In the genomic region with DNA sequence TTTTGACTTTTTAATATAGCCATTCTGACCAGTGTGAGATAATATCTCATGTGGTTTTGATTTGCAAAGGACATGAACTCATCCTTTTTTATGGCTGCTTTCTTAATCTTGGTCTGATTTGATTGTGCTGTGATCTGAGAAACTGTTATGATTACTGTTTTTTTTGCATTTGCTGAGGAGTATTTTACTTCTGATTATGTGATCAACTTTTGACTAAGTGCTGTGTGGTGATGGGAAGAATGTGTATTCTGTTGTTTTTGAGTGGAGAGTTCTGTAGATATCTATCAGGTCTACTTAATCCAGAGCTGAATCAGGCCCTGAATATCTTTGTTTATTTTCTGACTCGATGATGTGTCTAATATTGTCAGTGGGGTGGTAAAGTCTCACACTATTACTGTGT, we compare ENCODE assay signal across 19 cellular contexts. TPM values are rescaled to one million over a fixed set of nuclear protein-coding genes. Genes with fewer than 3 reads are reported as not detected.
DNase-seq lines count a peak whose midpoint lies in the region; ATAC-seq lines count a peak whose summit lies in the region.
"Had no signal": no experiment of that assay in that cellular context is flagged by ENCODE, and none has a peak within 500 bp of the region (broad histone marks: within the 10 kb centered on the region; RNA-seq: fewer than 3 reads in every experiment).

No MANE protein-coding gene starts in this region.

- CTCF ChIA-PET in T-cell (lab: Charles Lee), result no interaction called here

- peak; percentile 45 to 62 for ATAC-seq in activated T-cell treated with anti-CD3 and anti-CD28 coated beads, Interleukin-2, amount 50 U/mL, for 72 hours (replicated peaks in 1 of 2)
- ATAC-seq in T-cell (replicated peaks in 1 of 4), result no peak
- peak; percentile 47 for ATAC-seq in central memory CD8-positive, alpha-beta T cell (replicated peaks; ENCODE audit: extremely low read depth, poor library complexity, severe bottlenecking)
- ATAC-seq in stimulated activated effector memory CD8-positive, alpha-beta T cell treated with anti-CD3 and anti-CD28 coated beads, Interleukin-12 subunit alpha, Interleukin-12 subunit beta, amount 100 ng/mL, for 72 hours, result peak; percentile 80
- no peak for ATAC-seq in HG02970 (IDR thresholded peaks at IDR 0.05; ENCODE audit: low FRiP score, unreplicated experiment)
- ATAC-seq: mucosa of descending colon; pancreas; stimulated activated naive B cell treated with anti-CD40 and anti-IgM and Interleukin-4, amounts not matched to agents 10 μg/mL and 1 μg/mL and 100 μg/mL, for 72 hours had no signal

- H3K36me3 Mint-ChIP-seq in activated T-cell treated with anti-CD3 and anti-CD28 coated beads, Interleukin-2, amount 50 U/mL, for 72 hours (ENCODE audit: insufficient read depth in 2 of 2), result peaks cover 37 to 47% of the 10 kb centered on the region in 2 donors
- peaks cover 60% of the 10 kb centered on the region for H3K36me3 Mint-ChIP-seq in T-cell
- peaks cover 18% of the 10 kb centered on the region for H3K36me3 Mint-ChIP-seq in central memory CD8-positive, alpha-beta T cell (ENCODE audit: insufficient read depth)
- H3K36me3 Mint-ChIP-seq in stimulated activated effector memory CD8-positive, alpha-beta T cell treated with anti-CD3 and anti-CD28 coated beads, Interleukin-12 subunit alpha, Interleukin-12 subunit beta, amount 100 ng/mL, for 72 hours, result peaks cover 37% of the 10 kb centered on the region

- peaks cover 62% of the 10 kb centered on the region for H3K4me1 Mint-ChIP-seq in activated T-cell treated with anti-CD3 and anti-CD28 coated beads, Interleukin-2, amount 50 U/mL, for 72 hours (ENCODE audit: low read depth)
- peaks cover 55 to 68% (median 56%) of the 10 kb centered on the region in 3 donors for H3K4me1 Mint-ChIP-seq in T-cell
- H3K4me1 Mint-ChIP-seq in central memory CD8-positive, alpha-beta T cell, result peaks cover 63% of the 10 kb centered on the region
- peaks cover 64% of the 10 kb centered on the region for H3K4me1 Mint-ChIP-seq in stimulated activated effector memory CD8-positive, alpha-beta T cell treated with anti-CD3 and anti-CD28 coated beads, Interleukin-12 subunit alpha, Interleukin-12 subunit beta, amount 100 ng/mL, for 72 hours

- peak overlapping the region in 1 of 2 donors; percentile 7 for H3K4me3 Mint-ChIP-seq in activated T-cell treated with anti-CD3 and anti-CD28 coated beads, Interleukin-2, amount 50 U/mL, for 72 hours
- peak overlapping the region in 2 of 3 donors; percentile 3 to 22 for H3K4me3 Mint-ChIP-seq in T-cell
- peak overlapping the region; percentile 69 for H3K4me3 Mint-ChIP-seq in central memory CD8-positive, alpha-beta T cell
- peak overlapping the region; percentile 10 for H3K4me3 Mint-ChIP-seq in stimulated activated effector memory CD8-positive, alpha-beta T cell treated with anti-CD3 and anti-CD28 coated beads, Interleukin-12 subunit alpha, Interleukin-12 subunit beta, amount 100 ng/mL, for 72 hours
- H3K4me3 Mint-ChIP-seq: stimulated activated naive B cell treated with anti-CD40 and anti-IgM and Interleukin-4, amounts not matched to agents 10 μg/mL and 1 μg/mL and 100 μg/mL, for 72 hours had no signal

- H3K9me3 Mint-ChIP-seq in activated T-cell treated with anti-CD3 and anti-CD28 coated beads, Interleukin-2, amount 50 U/mL, for 72 hours, result peaks cover 15 to 23% of the 10 kb centered on the region in 2 donors
- H3K9me3 Mint-ChIP-seq in T-cell, result peaks cover 19 to 39% (median 29%) of the 10 kb centered on the region in 3 donors
- H3K9me3 Mint-ChIP-seq in central memory CD8-positive, alpha-beta T cell, result peaks cover 13% of the 10 kb centered on the region
- H3K9me3 Mint-ChIP-seq in stimulated activated effector memory CD8-positive, alpha-beta T cell treated with anti-CD3 and anti-CD28 coated beads, Interleukin-12 subunit alpha, Interleukin-12 subunit beta, amount 100 ng/mL, for 72 hours, result peaks cover 18% of the 10 kb centered on the region

- POLR2A ChIA-PET in T-cell (lab: Charles Lee), result no interaction called here

- peak overlapping the region; percentile 1 for H3K27ac Mint-ChIP-seq in activated T-cell treated with anti-CD3 and anti-CD28 coated beads, Interleukin-2, amount 50 U/mL, for 72 hours
- peak overlapping the region; percentile 76 to 78 for H3K27ac Mint-ChIP-seq in T-cell
- H3K27ac Mint-ChIP-seq in central memory CD8-positive, alpha-beta T cell (ENCODE audit: low read depth), result peak overlapping the region; percentile 86
- peak overlapping the region; percentile 18 for H3K27ac Mint-ChIP-seq in stimulated activated effector memory CD8-positive, alpha-beta T cell treated with anti-CD3 and anti-CD28 coated beads, Interleukin-12 subunit alpha, Interleukin-12 subunit beta, amount 100 ng/mL, for 72 hours
- H3K27ac Mint-ChIP-seq: stimulated activated naive B cell treated with anti-CD40 and anti-IgM and Interleukin-4, amounts not matched to agents 10 μg/mL and 1 μg/mL and 100 μg/mL, for 72 hours had no signal

- no peak for DNase-seq in activated T-cell treated with anti-CD3 and anti-CD28 coated beads, Interleukin-2, amount 50 U/mL, for 72 hours
- no peak for DNase-seq in activated T-cell treated with anti-CD3 and anti-CD28 coated beads, Interleukin-2, amount 50 U/mL, for 48 hours
- no peak for DNase-seq in T-cell
- no peak for DNase-seq in central memory CD8-positive, alpha-beta T cell (ENCODE audit: low spot score in 2 of 2)
- DNase-seq in stimulated activated effector memory CD8-positive, alpha-beta T cell treated with anti-CD3 and anti-CD28 coated beads, Interleukin-12 subunit alpha, Interleukin-12 subunit beta, amount 100 ng/mL, for 72 hours (ENCODE audit: low spot score in 2 of 2), result no peak
- no peak for DNase-seq in SK-N-DZ (ENCODE audit: low spot score)
- DNase-seq in DMS153 (lab: John Stamatoyannopoulos, UW), result no peak
- DNase-seq: activated CD8-positive, alpha-beta memory T cell treated with anti-CD3 and anti-CD28 coated beads, Interleukin-2, amount 50 U/mL, for 4 hours; aorta; dorsolateral prefrontal cortex; KG1; mucosa of descending colon; NCI-H1092 treated with DMSO at 0.1 percent for 48 hours; NCI-H69; pancreas; PC-9; SK-N-SH; stimulated activated naive B cell treated with anti-CD40 and anti-IgM and Interleukin-4, amounts not matched to agents 10 μg/mL and 1 μg/mL and 100 μg/mL, for 72 hours had no signal

- H3K27me3 Mint-ChIP-seq in activated T-cell treated with anti-CD3 and anti-CD28 coated beads, Interleukin-2, amount 50 U/mL, for 72 hours (ENCODE audit: low read depth), result no peaks in the 10 kb centered on the region
- H3K27me3 Mint-ChIP-seq in T-cell, result no peaks in the 10 kb centered on the region
- H3K27me3 Mint-ChIP-seq in central memory CD8-positive, alpha-beta T cell, result no peaks in the 10 kb centered on the region
- H3K27me3 Mint-ChIP-seq: stimulated activated naive B cell treated with anti-CD40 and anti-IgM and Interleukin-4, amounts not matched to agents 10 μg/mL and 1 μg/mL and 100 μg/mL, for 72 hours had no signal

RNA-seq across cellular contexts. Expression of a gene that starts 16.8 kb away (rescaled TPM):
- 10 to 100 TPM; 59.9 to 63.0 TPM for total RNA-seq in activated T-cell treated with anti-CD3 and anti-CD28 coated beads, Interleukin-2, amount 50 U/mL, for 72 hours
- 100 to 1,000 TPM in 1 of 5 donors, 10 to 100 TPM in 4; 80.8 to 104 (median 82.0) TPM for total RNA-seq in T-cell
- polyA plus RNA-seq in SK-N-DZ (2014; cell fraction: cytosol; rRNA removed), result not detected in 2 replicates
- not detected in 2 replicates for polyA plus RNA-seq in SK-N-DZ (2014; cell fraction: nucleus; rRNA removed)

Comparison
In these comparisons a context has a peak if more than half of its experiments do, and no peak if none do; other contexts are left out.
1. ATAC-seq: peak in activated T-cell treated with anti-CD3 and anti-CD28 coated beads, Interleukin-2, amount 50 U/mL, for 72 hours (2 of 2), central memory CD8-positive, alpha-beta T cell (single experiment) and stimulated activated effector memory CD8-positive, alpha-beta T cell treated with anti-CD3 and anti-CD28 coated beads, Interleukin-12 subunit alpha, Interleukin-12 subunit beta, amount 100 ng/mL, for 72 hours (single experiment); none in T-cell (0 of 4) and HG02970 (single experiment).
2. H3K27ac Mint-ChIP-seq: peak in every context shown above with its lines; median percentile 86 in central memory CD8-positive, alpha-beta T cell; 77 in T-cell; 18 in stimulated activated effector memory CD8-positive, alpha-beta T cell treated with anti-CD3 and anti-CD28 coated beads, Interleukin-12 subunit alpha, Interleukin-12 subunit beta, amount 100 ng/mL, for 72 hours; 1 in activated T-cell treated with anti-CD3 and anti-CD28 coated beads, Interleukin-2, amount 50 U/mL, for 72 hours.